27 cellular contexts compared by ENCODE assay signal in the genomic region with DNA sequence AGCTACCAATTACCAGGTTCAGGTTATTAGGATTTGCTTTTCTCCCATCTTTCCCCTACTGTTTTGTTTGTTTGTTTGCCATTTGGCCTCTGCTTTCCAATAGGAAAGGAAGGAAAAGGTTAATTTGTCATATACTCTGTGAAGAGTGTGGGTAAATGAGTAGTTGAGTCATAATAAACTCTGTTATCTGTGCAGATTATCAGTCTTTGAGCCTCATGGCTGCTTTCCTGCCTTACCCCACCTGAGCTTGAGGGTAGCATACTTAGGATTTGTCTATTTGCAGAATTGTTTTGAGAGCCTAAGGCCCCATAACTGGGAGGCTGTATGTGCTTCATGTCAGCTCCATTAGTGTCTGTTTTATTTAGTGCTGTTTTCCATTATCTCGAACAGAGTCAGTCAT.
"Had no signal": no experiment of that assay in that cellular context is flagged by ENCODE, and none has a peak within 500 bp of the region (broad histone marks: within the 10 kb centered on the region; RNA-seq: fewer than 3 reads in every experiment).

No MANE protein-coding gene starts in this region.

- H3K4me1 Mint-ChIP-seq: activated T-helper 17 cell treated with anti-CD3 and anti-CD28 coated beads, Interleukin-2, amount 50 U/mL, for 72 hours; central memory CD8-positive, alpha-beta T cell; neural crest cell had no signal

- H3K4me1 ChIP-seq: colonic mucosa, lower lobe of right lung, testis, upper lobe of left lung had no signal

- H3K27me3 ChIP-seq: brain microvascular endothelial cell, colonic mucosa, dorsolateral prefrontal cortex, testis, upper lobe of left lung had no signal

- H3K9me3 Mint-ChIP-seq: activated naive CD4-positive, alpha-beta T cell treated with anti-CD3 and anti-CD28 coated beads, Interleukin-2, amount 50 U/mL, for 72 hours; activated T-cell treated with anti-CD3 and anti-CD28 coated beads, Interleukin-2, amount 50 U/mL, for 24 hours; activated T-helper 17 cell treated with anti-CD3 and anti-CD28 coated beads, Interleukin-2, amount 50 U/mL, for 72 hours; central memory CD8-positive, alpha-beta T cell; effector memory CD8-positive, alpha-beta T cell; neural crest cell; stimulated activated naive B cell treated with anti-CD40 and anti-IgM and Interleukin-4, amounts not matched to agents 10 μg/mL and 1 μg/mL and 100 μg/mL, for 72 hours; T-helper 1 cell treated with Interleukin-12 subunit alpha and Interleukin-12 subunit beta and Interleukin-4 antibody, amounts not matched to agents 30 μg/mL and 1 μg/mL, for 36 hours; WTC11 had no signal

- DNase-seq: activated CD4-positive, alpha-beta T cell treated with anti-CD3 and anti-CD28 coated beads for 36 hours; activated CD4-positive, alpha-beta T cell treated with anti-CD3 and anti-CD28 coated beads, Interleukin-2, amount 50 U/mL, for 4 hours; activated CD8-positive, alpha-beta memory T cell treated with anti-CD3 and anti-CD28 coated beads for 24 hours; activated CD8-positive, alpha-beta memory T cell treated with anti-CD3 and anti-CD28 coated beads, Interleukin-2, amount 50 U/mL, for 4 hours; activated T-cell treated with anti-CD3 and anti-CD28 coated beads, Interleukin-2, amount 50 U/mL, for 24 hours; aorta; colonic mucosa; effector memory CD8-positive, alpha-beta T cell; kidney; lower lobe of right lung; mesendoderm; mucosa of descending colon; naive thymus-derived CD4-positive, alpha-beta T cell; stimulated activated CD4-positive, alpha-beta T cell treated with anti-CD3 and anti-CD28 coated beads, Interleukin-2, amount 100 ng/mL, for 48 hours; stimulated activated CD8-positive, alpha-beta memory T cell treated with anti-CD3 and anti-CD28 coated beads, Interleukin-4, amount 100 ng/mL, for 48 hours; stimulated activated naive B cell treated with anti-CD40 and anti-IgM and Interleukin-4, amounts not matched to agents 10 μg/mL and 1 μg/mL and 100 μg/mL, for 72 hours; T1000; testis; upper lobe of left lung had no signal

- H3K27ac Mint-ChIP-seq: activated CD4-positive, alpha-beta T cell treated with anti-CD3 and anti-CD28 coated beads for 36 hours; activated T-cell treated with anti-CD3 and anti-CD28 coated beads, Interleukin-2, amount 50 U/mL, for 24 hours; activated T-helper 17 cell treated with anti-CD3 and anti-CD28 coated beads, Interleukin-2, amount 50 U/mL, for 72 hours; effector memory CD8-positive, alpha-beta T cell; naive thymus-derived CD4-positive, alpha-beta T cell; T-helper 1 cell treated with Interleukin-12 subunit alpha and Interleukin-12 subunit beta and Interleukin-4 antibody, amounts not matched to agents 30 μg/mL and 1 μg/mL, for 36 hours; WTC11 had no signal

- H3K27me3 Mint-ChIP-seq: activated CD4-positive, alpha-beta T cell treated with anti-CD3 and anti-CD28 coated beads for 36 hours; activated T-cell treated with anti-CD3 and anti-CD28 coated beads, Interleukin-2, amount 50 U/mL, for 24 hours; activated T-helper 17 cell treated with anti-CD3 and anti-CD28 coated beads, Interleukin-2, amount 50 U/mL, for 72 hours; central memory CD8-positive, alpha-beta T cell; effector memory CD8-positive, alpha-beta T cell; naive thymus-derived CD4-positive, alpha-beta T cell; stimulated activated naive B cell treated with anti-CD40 and anti-IgM and Interleukin-4, amounts not matched to agents 10 μg/mL and 1 μg/mL and 100 μg/mL, for 72 hours had no signal

- H3K27ac ChIP-seq: brain microvascular endothelial cell, colonic mucosa, lower lobe of right lung, testis, upper lobe of left lung had no signal

- H3K4me3 Mint-ChIP-seq: activated CD4-positive, alpha-beta T cell treated with anti-CD3 and anti-CD28 coated beads for 36 hours; activated T-cell treated with anti-CD3 and anti-CD28 coated beads, Interleukin-2, amount 50 U/mL, for 24 hours; activated T-helper 17 cell treated with anti-CD3 and anti-CD28 coated beads, Interleukin-2, amount 50 U/mL, for 72 hours; central memory CD8-positive, alpha-beta T cell; effector memory CD8-positive, alpha-beta T cell; naive thymus-derived CD4-positive, alpha-beta T cell; neural crest cell; stimulated activated naive B cell treated with anti-CD40 and anti-IgM and Interleukin-4, amounts not matched to agents 10 μg/mL and 1 μg/mL and 100 μg/mL, for 72 hours; T-helper 1 cell treated with Interleukin-12 subunit alpha and Interleukin-12 subunit beta and Interleukin-4 antibody, amounts not matched to agents 30 μg/mL and 1 μg/mL, for 36 hours; WTC11 had no signal

- FAIRE-seq: kidney had no signal

- H3K36me3 ChIP-seq: brain microvascular endothelial cell, colonic mucosa had no signal

- H3K4me3 ChIP-seq: colonic mucosa, dorsolateral prefrontal cortex, lower lobe of right lung, mucosa of descending colon, testis, upper lobe of left lung had no signal

- H3K9me3 ChIP-seq: colonic mucosa, lower lobe of right lung, mucosa of descending colon, testis, upper lobe of left lung had no signal
